10 cellular contexts compared by ENCODE assay signal in the genomic region with DNA sequence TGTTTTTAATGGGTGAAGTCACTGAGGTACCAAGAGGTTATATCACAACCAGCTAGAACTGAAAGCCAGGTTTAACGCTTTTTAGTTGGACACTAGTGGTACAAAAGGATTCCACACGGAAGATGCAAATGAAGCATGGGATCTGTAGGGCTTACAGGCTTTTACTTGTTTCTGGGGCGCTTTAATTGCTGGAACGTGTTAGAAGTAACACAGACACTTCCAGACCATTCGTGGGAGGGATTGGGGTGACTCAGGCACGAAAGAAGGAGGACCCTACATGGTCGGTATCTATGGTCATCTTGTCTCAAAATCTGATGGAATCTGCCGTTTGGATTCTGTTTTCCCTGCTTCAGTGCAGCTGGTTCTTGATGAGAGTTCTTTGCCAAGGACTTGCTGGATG. TPM values are rescaled to one million over a fixed set of nuclear protein-coding genes. Genes with fewer than 3 reads are reported as not detected.
A peak's percentile ranks its signal among the peaks of the same experiment; 100 is the strongest.
DNase-seq lines count a peak whose midpoint lies in the region; ATAC-seq, FAIRE-seq and TF ChIP-seq lines count a peak whose summit lies in the region.
"Had no signal": no experiment of that assay in that cellular context is flagged by ENCODE, and none has a peak within 500 bp of the region (broad histone marks: within the 10 kb centered on the region; RNA-seq: fewer than 3 reads in every experiment).

No MANE protein-coding gene starts in this region.

- TF ChIP-seq RAD21 in HepG2 (CRISPR knock-in tag; IDR thresholded peaks at IDR 0.05) = no peak

- H3K27me3 ChIP-seq in adipocyte (replicated peaks; ENCODE audit: control insufficient read depth, insufficient read depth, low read length) = no peaks in the 10 kb centered on the region
- no peaks in the 10 kb centered on the region; a peak in 2 of 5 replicates for H3K27me3 ChIP-seq in HepG2 (ENCODE audit: control insufficient read depth in 1 of 2, insufficient read depth in 2 of 2, low read length in 2 of 2)

- ATAC-seq in HepG2 = no peak
- ATAC-seq in HG02938 (IDR thresholded peaks at IDR 0.05; ENCODE audit: unreplicated experiment) = no peak
- ATAC-seq in HG03139 (IDR thresholded peaks at IDR 0.05; ENCODE audit: unreplicated experiment) = no peak

- H3K9me3 Mint-ChIP-seq in activated naive CD4-positive, alpha-beta T cell treated with anti-CD3 and anti-CD28 coated beads, Interleukin-2, amount 50 U/mL, for 24 hours = no peaks in the 10 kb centered on the region
- no peaks in the 10 kb centered on the region for H3K9me3 Mint-ChIP-seq in type B pancreatic cell

- H3K36me3 ChIP-seq in adipocyte (ENCODE audit: control insufficient read depth, insufficient read depth, low read length, severe bottlenecking) = peaks cover 31% of the 10 kb centered on the region
- H3K36me3 ChIP-seq in HepG2 (replicated peaks in 1 of 2; ENCODE audit: control insufficient read depth in 1 of 2, insufficient read depth in 2 of 2, low read length in 2 of 2) = peaks cover 13 to 30% of the 10 kb centered on the region in 2 experiments

- H3K4me3 ChIP-seq in adipocyte (ENCODE audit: low read length) (peak overlapping the region; percentile 97), HepG2 (replicated peaks in 1 of 3; ENCODE audit: insufficient read depth in 1 of 3, low read depth in 2 of 3, low read length in 3 of 3) (peak overlapping the region; percentile 87 to 100 (median 98))

- H4K20me1 ChIP-seq in HepG2 (ENCODE audit: insufficient read depth, low read length) = no peaks in the 10 kb centered on the region

- peaks cover 6% of the 10 kb centered on the region for H3K36me3 Mint-ChIP-seq in activated naive CD4-positive, alpha-beta T cell treated with anti-CD3 and anti-CD28 coated beads, Interleukin-2, amount 50 U/mL, for 24 hours
- peaks cover 4% of the 10 kb centered on the region for H3K36me3 Mint-ChIP-seq in type B pancreatic cell

- CTCF ChIA-PET in HepG2 (lab: Yijun Ruan, JAX; ENCODE audit: low intra/inter-chr PET ratio, low total read pairs) = no interaction called here

- H3K27me3 Mint-ChIP-seq in activated naive CD4-positive, alpha-beta T cell treated with anti-CD3 and anti-CD28 coated beads, Interleukin-2, amount 50 U/mL, for 24 hours = peaks cover 2% of the 10 kb centered on the region
- peaks cover 6% of the 10 kb centered on the region for H3K27me3 Mint-ChIP-seq in type B pancreatic cell

- BruUV-seq in HepG2 (replicated peaks; lab: Mats Ljungman, UMichigan) = no TSS peak

- peaks cover 36% of the 10 kb centered on the region for H3K4me1 Mint-ChIP-seq in activated naive CD4-positive, alpha-beta T cell treated with anti-CD3 and anti-CD28 coated beads, Interleukin-2, amount 50 U/mL, for 24 hours
- H3K4me1 Mint-ChIP-seq in type B pancreatic cell (ENCODE audit: unreplicated experiment) = peaks cover 22% of the 10 kb centered on the region

- POLR2A ChIA-PET in HepG2 (lab: Yijun Ruan, JAX) = interaction anchor here (1.6 kb wide), 1 partner anchor 15 kb away, joined by 6 read pairs; no protein-coding TSS in a partner anchor

- no peak overlapping the region for H2AFZ ChIP-seq in HepG2 (ENCODE audit: low read length)

- TF ChIP-seq EP300 in HepG2 (IDR thresholded peaks at IDR 0.05; ENCODE audit: low read depth in 2 of 2, low read length in 2 of 2) (no peak), HepG2 (CRISPR knock-in tag; IDR thresholded peaks at IDR 0.05; ENCODE audit: borderline replicate concordance) (no peak)

- H3K4me2 ChIP-seq in HepG2 (ENCODE audit: low read depth, low read length) = peak overlapping the region; percentile 89

- peak overlapping the region; percentile 87 for H3K4me3 Mint-ChIP-seq in activated naive CD4-positive, alpha-beta T cell treated with anti-CD3 and anti-CD28 coated beads, Interleukin-2, amount 50 U/mL, for 24 hours
- H3K4me3 Mint-ChIP-seq in type B pancreatic cell = peak overlapping the region; percentile 93

- in situ Hi-C loops in HepG2 (cut with HindIII; ENCODE audit: extremely low pct_ligation_motif_present, low pct_unique_long_range_greater_than_20kb) = no loop called here

- H3K4me1 ChIP-seq in adipocyte (ENCODE audit: control insufficient read depth, insufficient read depth, low read length) (peaks cover 21% of the 10 kb centered on the region), HepG2 (ENCODE audit: insufficient read depth, low read length) (peaks cover 9% of the 10 kb centered on the region)

- intact Hi-C loops in HepG2 (cut with micrococcal nuclease; ENCODE audit: unreplicated experiment) = no loop called here

- H3K27ac Mint-ChIP-seq in activated naive CD4-positive, alpha-beta T cell treated with anti-CD3 and anti-CD28 coated beads, Interleukin-2, amount 50 U/mL, for 24 hours = no peak overlapping the region
- peak overlapping the region; percentile 81 for H3K27ac Mint-ChIP-seq in type B pancreatic cell

- no peaks in the 10 kb centered on the region for H3K9me3 ChIP-seq in adipocyte (ENCODE audit: control insufficient read depth, low read length)
- H3K9me3 ChIP-seq in HepG2 (ENCODE audit: low read length) = no peaks in the 10 kb centered on the region

- peak overlapping the region; percentile 98 for H3K9ac ChIP-seq in adipocyte (ENCODE audit: low read length)
- H3K9ac ChIP-seq in HepG2 (ENCODE audit: insufficient read depth, low read depth, low read length) = peak overlapping the region; percentile 75

- FAIRE-seq in HepG2 (lab: Jason Lieb, UNC) = no peak
- FAIRE-seq: G401.6 had no signal

- H3K27ac ChIP-seq in HepG2 (ENCODE audit: extremely low read length, insufficient read depth, low read length) = no peak overlapping the region

- peaks cover 25% of the 10 kb centered on the region for H3K79me2 ChIP-seq in HepG2 (ENCODE audit: insufficient read depth, low read length)

- TF ChIP-seq CTCF in HepG2 (CRISPR knock-in tag; IDR thresholded peaks at IDR 0.05) (no peak), type B pancreatic cell (conservative IDR thresholded peaks at IDR 0.05) (no peak)

- no peak for TF ChIP-seq POLR2A in HepG2 (IDR thresholded peaks at IDR 0.05; ENCODE audit: insufficient read depth in 1 of 2, low read depth in 2 of 2, low read length in 2 of 2)

- DNase-seq in activated naive CD4-positive, alpha-beta T cell treated with anti-CD3 and anti-CD28 coated beads, Interleukin-2, amount 50 U/mL, for 16 hours = no peak
- DNase-seq in adipocyte (ENCODE audit: low read depth) (peak; percentile 48), HepG2 (ENCODE audit: low spot score) (no peak), type B pancreatic cell (ENCODE audit: extremely low spot score, unreplicated experiment) (no peak), NCI-H1092 (lab: John Stamatoyannopoulos, UW) (no peak)
- DNase-seq: RPMI8226 had no signal

- WGBS in HepG2 (ENCODE audit: low lambda C conversion rate) = 6% methylated on average over 8 of the region's 8 CpGs

TF ChIP-seq in HepG2, 621 proteins besides CTCF, POLR2A, EP300 and RAD21 (continues in another document):
- TF ChIP-seq GABPB1 (CRISPR knock-in tag; IDR thresholded peaks at IDR 0.05) = no peak

RNA-seq across cellular contexts. Expression of a gene that starts 1.0 kb away (rescaled TPM):
- 52.2 and 59.0 TPM in 2 replicates for total RNA-seq in HepG2 (2016; rRNA removed; fragmentation: Illumina TruSeq; extraction: Trizol)
- total RNA-seq in HepG2 (2016; cell fraction: cytosol; rRNA removed; fragmentation: Illumina TruSeq; extraction: Trizol; ENCODE audit: low read depth) = 32.5 and 39.5 TPM in 2 replicates
- 50.3 and 53.4 TPM in 2 replicates for total RNA-seq in HepG2 (2016; cell fraction: insoluble cytoplasmic fraction; rRNA removed; fragmentation: Illumina TruSeq; extraction: Trizol)
- 72.2 and 82.9 TPM in 2 replicates for total RNA-seq in HepG2 (2016; cell fraction: membrane; rRNA removed; fragmentation: Illumina TruSeq; extraction: Trizol)
- 29.8 and 32.8 TPM in 2 replicates for total RNA-seq in HepG2 (2016; cell fraction: nucleus; rRNA removed; fragmentation: Illumina TruSeq; extraction: Trizol)
- 60.3 and 65.6 TPM in 2 replicates for polyA plus RNA-seq in HepG2 (2011; rRNA removed)
- polyA plus RNA-seq in HepG2 (2011; cell fraction: cytosol; rRNA removed) = 59.3 and 64.4 TPM in 2 replicates
- polyA plus RNA-seq in HepG2 (2011; cell fraction: nucleus; rRNA removed) = 71.8 and 75.7 TPM in 2 replicates
- 36.1 and 46.4 TPM in 2 replicates for polyA plus RNA-seq in HepG2 (2012)
- polyA plus RNA-seq in HepG2 (2016; cell fraction: cytosol; fragmentation: Illumina TruSeq; extraction: Trizol; ENCODE audit: low read depth) = 51.9 and 71.1 TPM in 2 replicates
- 67.7 and 77.1 TPM in 2 replicates for polyA plus RNA-seq in HepG2 (2016; cell fraction: insoluble cytoplasmic fraction; fragmentation: Illumina TruSeq; extraction: Trizol; ENCODE audit: low read depth)
- polyA plus RNA-seq in HepG2 (2016; cell fraction: membrane; fragmentation: Illumina TruSeq; extraction: Trizol; ENCODE audit: low read depth) = 72.0 and 86.2 TPM in 2 replicates
- 65.4 and 71.2 TPM in 2 replicates for polyA plus RNA-seq in HepG2 (2016; cell fraction: nucleus; fragmentation: Illumina TruSeq; extraction: Trizol; ENCODE audit: insufficient read depth, low read depth)
- polyA minus RNA-seq in HepG2 (2011; rRNA and poly(A)+ RNA removed; ENCODE audit: low replicate concordance) = 55.8 and 105 TPM in 2 replicates
- 19.1 and 20.7 TPM in 2 replicates for polyA minus RNA-seq in HepG2 (2011; cell fraction: cytosol; rRNA and poly(A)+ RNA removed)
- polyA minus RNA-seq in HepG2 (2011; cell fraction: nucleus; rRNA and poly(A)+ RNA removed) = 38.1 and 44.4 TPM in 2 replicates
- total RNA-seq in type B pancreatic cell (ENCODE audit: low replicate concordance) = 82.4 and 97.4 TPM in 2 replicates

RNA-seq across cellular contexts. Expression of a gene that starts 12.6 kb away (rescaled TPM):
- total RNA-seq in HepG2 (2016; rRNA removed; fragmentation: Illumina TruSeq; extraction: Trizol) = not detected in 2 replicates
- total RNA-seq in HepG2 (2016; cell fraction: cytosol; rRNA removed; fragmentation: Illumina TruSeq; extraction: Trizol; ENCODE audit: low read depth) = not detected in 2 replicates
- total RNA-seq in HepG2 (2016; cell fraction: insoluble cytoplasmic fraction; rRNA removed; fragmentation: Illumina TruSeq; extraction: Trizol) = not detected in 2 replicates
- total RNA-seq in HepG2 (2016; cell fraction: membrane; rRNA removed; fragmentation: Illumina TruSeq; extraction: Trizol) = not detected in 2 replicates
- not detected in 2 replicates for total RNA-seq in HepG2 (2016; cell fraction: nucleus; rRNA removed; fragmentation: Illumina TruSeq; extraction: Trizol)
- not detected in 2 replicates for polyA plus RNA-seq in HepG2 (2011; rRNA removed)
- not detected in 2 replicates for polyA plus RNA-seq in HepG2 (2011; cell fraction: cytosol; rRNA removed)
- polyA plus RNA-seq in HepG2 (2011; cell fraction: nucleus; rRNA removed) = not detected in 2 replicates
- polyA plus RNA-seq in HepG2 (2012) = 0.55 TPM in 1 of 2 replicates, not detected in the other
- polyA plus RNA-seq in HepG2 (2016; cell fraction: cytosol; fragmentation: Illumina TruSeq; extraction: Trizol; ENCODE audit: low read depth) = not detected in 2 replicates
- polyA plus RNA-seq in HepG2 (2016; cell fraction: insoluble cytoplasmic fraction; fragmentation: Illumina TruSeq; extraction: Trizol; ENCODE audit: low read depth) = not detected in 2 replicates
- polyA plus RNA-seq in HepG2 (2016; cell fraction: membrane; fragmentation: Illumina TruSeq; extraction: Trizol; ENCODE audit: low read depth) = not detected in 2 replicates
- not detected in 2 replicates for polyA plus RNA-seq in HepG2 (2016; cell fraction: nucleus; fragmentation: Illumina TruSeq; extraction: Trizol; ENCODE audit: insufficient read depth, low read depth)
- not detected in 2 replicates for polyA minus RNA-seq in HepG2 (2011; rRNA and poly(A)+ RNA removed; ENCODE audit: low replicate concordance)
- polyA minus RNA-seq in HepG2 (2011; cell fraction: cytosol; rRNA and poly(A)+ RNA removed) = not detected in 2 replicates
- polyA minus RNA-seq in HepG2 (2011; cell fraction: nucleus; rRNA and poly(A)+ RNA removed) = not detected in 2 replicates
- total RNA-seq in type B pancreatic cell (ENCODE audit: low replicate concordance) = 5.6 and 6.7 TPM in 2 replicates
